12 cellular contexts compared by ENCODE assay signal in the genomic region with DNA sequence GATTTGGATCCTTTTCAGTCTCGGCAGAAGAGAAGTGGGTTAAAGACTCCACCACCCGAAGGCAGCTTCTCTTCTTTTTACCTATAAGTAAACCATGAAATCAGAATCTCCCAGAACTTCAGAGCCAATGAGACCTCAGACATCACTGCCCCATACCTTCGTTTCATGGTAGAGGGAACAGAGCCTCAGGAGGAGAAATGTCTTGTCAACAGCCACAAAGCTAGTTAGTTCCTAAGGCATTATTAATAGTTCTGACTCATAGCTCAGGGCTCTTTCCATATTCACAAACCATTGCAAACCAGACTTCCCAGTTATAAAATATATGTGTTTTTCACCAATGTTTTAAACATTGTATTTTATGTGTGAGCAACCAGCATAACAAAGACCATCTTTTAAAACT.
DNase-seq lines count a peak whose midpoint lies in the region; ATAC-seq and TF ChIP-seq lines count a peak whose summit lies in the region.
"Had no signal": no experiment of that assay in that cellular context is flagged by ENCODE, and none has a peak within 500 bp of the region (broad histone marks: within the 10 kb centered on the region; RNA-seq: fewer than 3 reads in every experiment).

No MANE protein-coding gene starts in this region.

- H3K36me3 Mint-ChIP-seq in activated naive CD8-positive, alpha-beta T cell: peaks cover 2% of the 10 kb centered on the region
- peaks cover 9% of the 10 kb centered on the region for H3K36me3 Mint-ChIP-seq in activated naive CD8-positive, alpha-beta T cell treated with anti-CD3 and anti-CD28 coated beads for 36 hours
- H3K36me3 Mint-ChIP-seq in activated B cell treated with CpG ODN at 0.5 μM for 24 hours (ENCODE audit: low read depth): no peaks in the 10 kb centered on the region

- peak overlapping the region; percentile 8 for H3K4me3 Mint-ChIP-seq in activated naive CD8-positive, alpha-beta T cell
- H3K4me3 Mint-ChIP-seq in activated naive CD8-positive, alpha-beta T cell treated with anti-CD3 and anti-CD28 coated beads for 36 hours: no peak overlapping the region
- peak overlapping the region; percentile 75 for H3K4me3 Mint-ChIP-seq in activated B cell treated with CpG ODN at 0.5 μM for 24 hours
- H3K4me3 Mint-ChIP-seq: endodermal cell had no signal

- H3K27ac Mint-ChIP-seq in activated naive CD8-positive, alpha-beta T cell: no peak overlapping the region
- H3K27ac Mint-ChIP-seq in activated naive CD8-positive, alpha-beta T cell treated with anti-CD3 and anti-CD28 coated beads for 36 hours: no peak overlapping the region
- peak overlapping the region; percentile 96 for H3K27ac Mint-ChIP-seq in activated B cell treated with CpG ODN at 0.5 μM for 24 hours
- H3K27ac Mint-ChIP-seq: endodermal cell had no signal

- H3K4me1 Mint-ChIP-seq in activated naive CD8-positive, alpha-beta T cell (ENCODE audit: low read depth): peaks cover 73% of the 10 kb centered on the region
- peaks cover 57% of the 10 kb centered on the region for H3K4me1 Mint-ChIP-seq in activated naive CD8-positive, alpha-beta T cell treated with anti-CD3 and anti-CD28 coated beads for 36 hours
- H3K4me1 Mint-ChIP-seq in activated B cell treated with CpG ODN at 0.5 μM for 24 hours: peaks cover 91% of the 10 kb centered on the region
- H3K4me1 Mint-ChIP-seq: endodermal cell had no signal

- H3K9me3 Mint-ChIP-seq in activated naive CD8-positive, alpha-beta T cell (ENCODE audit: low read depth): no peaks in the 10 kb centered on the region
- H3K9me3 Mint-ChIP-seq in activated naive CD8-positive, alpha-beta T cell treated with anti-CD3 and anti-CD28 coated beads for 36 hours: peaks cover 4% of the 10 kb centered on the region
- no peaks in the 10 kb centered on the region for H3K9me3 Mint-ChIP-seq in activated B cell treated with CpG ODN at 0.5 μM for 24 hours
- H3K9me3 Mint-ChIP-seq: endodermal cell had no signal

- intact Hi-C loops in activated B cell treated with CpG ODN at 0.5 μM for 24 hours (cut with micrococcal nuclease): loop anchor here (1.0 to 2.0 kb wide), 5 partner anchors 11 to 334 kb away; no protein-coding TSS in a partner anchor

- H3K27me3 Mint-ChIP-seq in activated naive CD8-positive, alpha-beta T cell: no peaks in the 10 kb centered on the region
- H3K27me3 Mint-ChIP-seq in activated naive CD8-positive, alpha-beta T cell treated with anti-CD3 and anti-CD28 coated beads for 36 hours: no peaks in the 10 kb centered on the region
- H3K27me3 Mint-ChIP-seq in activated B cell treated with CpG ODN at 0.5 μM for 24 hours: no peaks in the 10 kb centered on the region

- no peak for TF ChIP-seq CTCF in activated B cell treated with CpG ODN at 0.5 μM for 24 hours (IDR thresholded peaks at IDR 0.05)

- ATAC-seq in activated B cell treated with CpG ODN at 0.5 μM for 24 hours (ENCODE audit: low read depth) (peak; percentile 9), HG03175 (IDR thresholded peaks at IDR 0.05; ENCODE audit: unreplicated experiment) (no peak)
- ATAC-seq in activated CD4-positive, CD25-positive, alpha-beta regulatory T cell treated with anti-CD3 and anti-CD28 coated beads, Interleukin-2, amount 50 U/mL, for 24 hours: no peak

- CTCF ChIA-PET in activated B cell treated with CpG ODN at 0.5 μM for 24 hours (lab: Charles Lee): interaction anchor here (0.7 to 4.3 kb wide), 9 partner anchors 8 to 63 kb away, joined by 3 to 31 read pairs (median 4); no protein-coding TSS in a partner anchor

- POLR2A ChIA-PET in activated B cell treated with CpG ODN at 0.5 μM for 24 hours (lab: Charles Lee): interaction anchor here (0.6 to 5.2 kb wide), 16 partner anchors 8 to 221 kb away, joined by 3 to 120 read pairs (median 4); no protein-coding TSS in a partner anchor

- no peak for DNase-seq in activated naive CD8-positive, alpha-beta T cell treated with anti-CD3 and anti-CD28 coated beads for 36 hours
- no peak for DNase-seq in activated B cell treated with CpG ODN at 0.5 μM for 24 hours
- peak; percentile 75 for DNase-seq in hepatic stellate cell (ENCODE audit: low spot score)
- DNase-seq in COLO668 (lab: John Stamatoyannopoulos, UW; ENCODE audit: unreplicated experiment): no peak
- DNase-seq in epidermal melanocyte (ENCODE audit: insufficient read length, low spot score): no peak
- DNase-seq: activated T-cell treated with anti-CD3 and anti-CD28 coated beads for 4 hours, endodermal cell, NCI-H1105 treated with DMSO at 0.1 percent for 48 hours, SHP77 treated with DMSO at 0.1 percent for 48 hours had no signal
